Comparison of ENCODE assay signal across 12 cellular contexts in the genomic region with DNA sequence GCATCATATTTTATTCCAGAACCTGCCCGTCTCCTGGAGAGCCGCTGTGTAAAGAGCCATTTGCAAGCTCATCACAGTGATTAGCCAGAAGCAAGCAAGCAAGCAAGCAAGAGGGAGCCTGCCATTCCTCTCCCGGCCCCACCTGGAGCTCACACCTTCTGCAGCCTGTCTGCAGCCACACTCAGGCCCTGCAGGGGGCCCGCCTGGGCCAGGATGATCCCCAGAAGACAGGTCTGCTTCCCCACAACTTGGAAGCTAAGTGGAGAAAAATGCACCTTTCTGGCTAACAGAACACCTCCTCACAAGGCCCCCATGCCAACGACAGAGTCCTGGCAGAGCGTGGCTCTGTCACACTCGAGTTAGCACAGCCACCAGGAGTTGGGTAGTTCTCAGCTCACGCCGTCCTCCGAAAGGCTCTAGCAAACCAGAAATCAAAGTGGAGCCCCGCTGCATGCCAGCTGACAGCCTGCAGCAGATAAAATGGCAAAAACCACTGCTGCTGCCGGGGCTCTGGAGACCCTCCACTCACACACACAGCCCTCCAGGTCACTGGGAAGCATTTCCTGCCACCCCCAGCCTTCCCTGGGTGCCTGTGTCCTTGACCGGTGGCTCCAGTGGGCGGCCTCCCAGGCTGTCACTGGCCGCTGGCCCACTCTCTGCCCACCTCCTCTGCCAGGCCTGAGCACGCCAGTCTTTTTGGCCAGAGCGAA. TPM values are rescaled to one million over a fixed set of nuclear protein-coding genes. Genes with fewer than 3 reads are reported as not detected.
DNase-seq lines count a peak whose midpoint lies in the region; ATAC-seq, FAIRE-seq and TF ChIP-seq lines count a peak whose summit lies in the region.
"Had no signal": no experiment of that assay in that cellular context is flagged by ENCODE, and none has a peak within 500 bp of the region (broad histone marks: within the 10 kb centered on the region; RNA-seq: fewer than 3 reads in every experiment).

No MANE protein-coding gene starts in this region.

- H3K4me3 Mint-ChIP-seq in stimulated activated naive CD8-positive, alpha-beta T cell treated with anti-CD3 and anti-CD28 coated beads, Interleukin-15, amount 100 ng/mL, for 72 hours: no peak overlapping the region
- H3K4me3 Mint-ChIP-seq: activated CD4-positive, alpha-beta memory T cell treated with anti-CD3 and anti-CD28 coated beads, Interleukin-2, amount 10 ng/mL, durations not matched to agents 7 days and 5 days had no signal

- peak; percentile 32 for TF ChIP-seq CTCF in bronchial epithelial cell (IDR thresholded peaks at IDR 0.05; ENCODE audit: insufficient read depth, low read length, severe bottlenecking)
- TF ChIP-seq CTCF in lung (IDR thresholded peaks at IDR 0.05; ENCODE audit: control extremely low read depth, extremely low read depth): no peak

- H3K27me3 ChIP-seq in bronchial epithelial cell (ENCODE audit: control insufficient read depth, insufficient read depth, low read length) (no peaks in the 10 kb centered on the region), lung (ENCODE audit: control insufficient read depth, insufficient read depth) (no peaks in the 10 kb centered on the region)

- peaks cover 11 to 15% of the 10 kb centered on the region in 2 donors for H3K9me3 Mint-ChIP-seq in stimulated activated naive CD8-positive, alpha-beta T cell treated with anti-CD3 and anti-CD28 coated beads, Interleukin-15, amount 100 ng/mL, for 72 hours

- H3K4me1 ChIP-seq in lung (ENCODE audit: control insufficient read depth in 2 of 2, insufficient read depth in 2 of 2, low read length in 2 of 2): peaks cover 0 to 3% of the 10 kb centered on the region in 2 donors

- no peaks in the 10 kb centered on the region for H3K9me3 ChIP-seq in lung (ENCODE audit: control insufficient read depth in 2 of 2, insufficient read depth in 1 of 2, low read length in 1 of 2)

- no peak overlapping the region for H3K27ac Mint-ChIP-seq in stimulated activated naive CD8-positive, alpha-beta T cell treated with anti-CD3 and anti-CD28 coated beads, Interleukin-15, amount 100 ng/mL, for 72 hours
- H3K27ac Mint-ChIP-seq: activated CD4-positive, alpha-beta memory T cell treated with anti-CD3 and anti-CD28 coated beads, Interleukin-2, amount 10 ng/mL, durations not matched to agents 7 days and 5 days had no signal

- peak; percentile 78 for DNase-seq in DMS153 treated with DMSO at 0.1 percent for 48 hours (lab: John Stamatoyannopoulos, UW; ENCODE audit: unreplicated experiment)
- DNase-seq in NCI-H146 (lab: John Stamatoyannopoulos, UW): peak; percentile 84
- DNase-seq in bronchial epithelial cell (ENCODE audit: low read depth): no peak
- no peak for DNase-seq in lung (ENCODE audit: low spot score)
- no peak for DNase-seq in stimulated activated naive CD8-positive, alpha-beta T cell treated with anti-CD3 and anti-CD28 coated beads, Interleukin-15, amount 100 ng/mL, for 72 hours
- DNase-seq in ureter (ENCODE audit: low spot score): no peak
- DNase-seq in putamen (ENCODE audit: low spot score): no peak
- DNase-seq: activated CD4-positive, alpha-beta memory T cell treated with anti-CD3 and anti-CD28 coated beads, Interleukin-2, amount 10 ng/mL, durations not matched to agents 7 days and 5 days; activated naive CD4-positive, alpha-beta T cell treated with Interleukin-2 at 50 U/mL for 16 hours; kidney glomerular epithelial cell; NCI-H1436 had no signal

- no peaks in the 10 kb centered on the region for H3K27me3 Mint-ChIP-seq in stimulated activated naive CD8-positive, alpha-beta T cell treated with anti-CD3 and anti-CD28 coated beads, Interleukin-15, amount 100 ng/mL, for 72 hours

- no peaks in the 10 kb centered on the region for H3K4me1 Mint-ChIP-seq in stimulated activated naive CD8-positive, alpha-beta T cell treated with anti-CD3 and anti-CD28 coated beads, Interleukin-15, amount 100 ng/mL, for 72 hours

- no peak for FAIRE-seq in bronchial epithelial cell (lab: Jason Lieb, UNC)

- H3K4me3 ChIP-seq in bronchial epithelial cell (ENCODE audit: low read depth, low read length): no peak overlapping the region
- no peak overlapping the region for H3K4me3 ChIP-seq in lung

- WGBS in lung, 2 donors: 72 to 83% methylated on average over 17 of the region's 17 CpGs

- H3K27ac ChIP-seq in lung (ENCODE audit: low read depth in 1 of 2, low read length in 1 of 2): no peak overlapping the region

- ATAC-seq in lung (ENCODE audit: insufficient read depth, low FRiP score): peak; percentile 30
- no peak for ATAC-seq in GM19455 (IDR thresholded peaks at IDR 0.05; ENCODE audit: unreplicated experiment)
- ATAC-seq in stimulated activated naive CD8-positive, alpha-beta T cell treated with anti-CD3 and anti-CD28 coated beads, Interleukin-15, amount 100 ng/mL, for 72 hours: no peak

- H3K36me3 ChIP-seq in bronchial epithelial cell (ENCODE audit: control insufficient read depth, insufficient read depth, low read length) (no peaks in the 10 kb centered on the region), lung (ENCODE audit: control insufficient read depth in 2 of 2, insufficient read depth in 2 of 2, low read length in 2 of 2) (no peaks in the 10 kb centered on the region)

RNA-seq across cellular contexts. Expression of a gene that starts 54.9 kb away (rescaled TPM):
- total RNA-seq in bronchial epithelial cell (102 and 105 TPM in 2 replicates), lung (10 to 100 TPM; 72.5 to 80.4 TPM), ureter (89.1 TPM)
- polyA plus RNA-seq in lung: 10 to 100 TPM; 52.6 to 64.2 TPM

Comparison
In these comparisons a context has a peak if more than half of its experiments do, and no peak if none do; other contexts are left out.
1. DNase-seq: peak in DMS153 treated with DMSO at 0.1 percent for 48 hours (single experiment) and NCI-H146 (single experiment); none in bronchial epithelial cell (single experiment), lung (single experiment), stimulated activated naive CD8-positive, alpha-beta T cell treated with anti-CD3 and anti-CD28 coated beads, Interleukin-15, amount 100 ng/mL, for 72 hours (0 of 2), ureter (single experiment) and putamen (single experiment).